Comparison of ENCODE assay signal across 9 cellular contexts in genomic region chr3:71131893-71132314, GRCh38.
DNase-seq lines count a peak whose midpoint lies in the region; ATAC-seq and TF ChIP-seq lines count a peak whose summit lies in the region.
"Had no signal": no experiment of that assay in that cellular context is flagged by ENCODE, and none has a peak within 500 bp of the region (broad histone marks: within the 10 kb centered on the region; RNA-seq: fewer than 3 reads in every experiment).

No MANE protein-coding gene starts in this region.

- H3K9me3 Mint-ChIP-seq in chondrocyte (ENCODE audit: low read depth): no peaks in the 10 kb centered on the region
- no peaks in the 10 kb centered on the region for H3K9me3 Mint-ChIP-seq in natural killer cell treated with Interleukin-12 subunit alpha and Interleukin-12 subunit beta and Interleukin-15 and Interleukin-18, amount 100 ng/mL, for 72 hours

- DNase-seq in A673 (ENCODE audit: low spot score): no peak
- peak; percentile 24 to 30 for DNase-seq in Kasumi-1 (lab: John Stamatoyannopoulos, UW)
- DNase-seq in chondrocyte (ENCODE audit: low spot score): no peak
- no peak for DNase-seq in natural killer cell treated with Interleukin-12 subunit alpha and Interleukin-12 subunit beta and Interleukin-15 and Interleukin-18, amount 100 ng/mL, for 72 hours (ENCODE audit: low spot score)
- DNase-seq in NCI-H1092 (lab: John Stamatoyannopoulos, UW): no peak
- no peak for DNase-seq in NCI-H2196 (lab: John Stamatoyannopoulos, UW; ENCODE audit: unreplicated experiment)
- no peak for DNase-seq in retina
- DNase-seq: activated gamma-delta T cell had no signal

- CTCF ChIA-PET in A673 (lab: Charles Lee): no interaction called here

- TF ChIP-seq CTCF in A673 (conservative IDR thresholded peaks at IDR 0.05; ENCODE audit: low read depth, low read length) (no peak), chondrocyte (IDR thresholded peaks at IDR 0.05) (no peak)

- no peaks in the 10 kb centered on the region for H3K9me3 ChIP-seq in A673 (ENCODE audit: low read depth, low read length, poor library complexity, severe bottlenecking)

- BruUV-seq in A673 (replicated peaks; lab: Mats Ljungman, UMichigan): no TSS peak

- ATAC-seq in natural killer cell treated with Interleukin-12 subunit alpha and Interleukin-12 subunit beta and Interleukin-15 and Interleukin-18, amount 100 ng/mL, for 72 hours: no peak
- no peak for ATAC-seq in HG03520 (IDR thresholded peaks at IDR 0.05; ENCODE audit: unreplicated experiment)

- peaks cover 85% of the 10 kb centered on the region for H3K4me1 Mint-ChIP-seq in chondrocyte (ENCODE audit: low read depth)
- H3K4me1 Mint-ChIP-seq in natural killer cell treated with Interleukin-12 subunit alpha and Interleukin-12 subunit beta and Interleukin-15 and Interleukin-18, amount 100 ng/mL, for 72 hours (ENCODE audit: low read depth in 2 of 2): peaks cover 45 to 54% of the 10 kb centered on the region in 2 donors

- POLR2A ChIA-PET in A673 (lab: Charles Lee; ENCODE audit: low non-redundant PET): no interaction called here

- H3K27me3 ChIP-seq in A673 (replicated peaks; ENCODE audit: insufficient read depth, low read depth, low read length, poor library complexity): no peaks in the 10 kb centered on the region

- peaks cover 50% of the 10 kb centered on the region for H3K4me1 ChIP-seq in A673 (ENCODE audit: insufficient read depth, low read length, poor library complexity, severe bottlenecking)

- intact Hi-C loops in A673 (cut with micrococcal nuclease; ENCODE audit: unreplicated experiment): no loop called here

- no peaks in the 10 kb centered on the region for H3K36me3 Mint-ChIP-seq in chondrocyte (ENCODE audit: low read depth)
- H3K36me3 Mint-ChIP-seq in natural killer cell treated with Interleukin-12 subunit alpha and Interleukin-12 subunit beta and Interleukin-15 and Interleukin-18, amount 100 ng/mL, for 72 hours: no peaks in the 10 kb centered on the region

- H3K27ac ChIP-seq in A673 (ENCODE audit: low read depth, low read length, poor library complexity, severe bottlenecking): peak overlapping the region; percentile 37

- no peak overlapping the region for H3K4me3 ChIP-seq in A673 (ENCODE audit: low read depth, low read length, poor library complexity, severe bottlenecking)

- H3K27ac Mint-ChIP-seq in chondrocyte (ENCODE audit: unreplicated experiment): peak overlapping the region; percentile 96
- peak overlapping the region; percentile 92 to 97 for H3K27ac Mint-ChIP-seq in natural killer cell treated with Interleukin-12 subunit alpha and Interleukin-12 subunit beta and Interleukin-15 and Interleukin-18, amount 100 ng/mL, for 72 hours

- peak overlapping the region; percentile 28 for H3K4me3 Mint-ChIP-seq in chondrocyte (ENCODE audit: unreplicated experiment)
- peak overlapping the region; percentile 98 for H3K4me3 Mint-ChIP-seq in natural killer cell treated with Interleukin-12 subunit alpha and Interleukin-12 subunit beta and Interleukin-15 and Interleukin-18, amount 100 ng/mL, for 72 hours

- H3K27me3 Mint-ChIP-seq in chondrocyte (ENCODE audit: low read depth): no peaks in the 10 kb centered on the region
- H3K27me3 Mint-ChIP-seq in natural killer cell treated with Interleukin-12 subunit alpha and Interleukin-12 subunit beta and Interleukin-15 and Interleukin-18, amount 100 ng/mL, for 72 hours: no peaks in the 10 kb centered on the region

- H3K36me3 ChIP-seq in A673 (ENCODE audit: insufficient read depth, low read length, poor library complexity, severe bottlenecking): no peaks in the 10 kb centered on the region

Comparison
In these comparisons a context has a peak if more than half of its experiments do, and no peak if none do; other contexts are left out.
1. DNase-seq: peak in Kasumi-1 (2 of 2); none in A673 (single experiment), chondrocyte (single experiment), natural killer cell treated with Interleukin-12 subunit alpha and Interleukin-12 subunit beta and Interleukin-15 and Interleukin-18, amount 100 ng/mL, for 72 hours (single experiment), NCI-H1092 (single experiment), NCI-H2196 (single experiment) and retina (single experiment).